18 cellular contexts compared by ENCODE assay signal in the genomic region with DNA sequence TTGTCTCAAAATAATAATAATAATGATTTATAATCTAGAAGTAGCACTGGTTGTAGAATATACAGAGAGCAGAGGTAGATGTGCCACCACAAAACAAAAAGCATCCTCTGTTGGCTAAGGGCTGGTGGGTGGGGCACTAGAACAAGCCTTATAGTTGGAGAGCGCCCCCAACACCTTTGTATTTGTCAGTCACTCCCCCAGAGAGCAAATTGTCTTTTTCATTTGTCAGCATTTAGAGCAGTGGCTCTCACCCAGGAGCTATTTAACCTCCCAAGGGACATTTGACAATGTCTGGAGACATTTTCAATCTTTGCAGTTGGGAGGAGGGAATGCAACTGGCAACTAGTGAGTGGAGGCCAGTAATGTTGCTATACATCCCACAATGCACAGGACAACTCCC. TPM values are rescaled to one million over a fixed set of nuclear protein-coding genes. Genes with fewer than 3 reads are reported as not detected.
DNase-seq lines count a peak whose midpoint lies in the region; ATAC-seq, FAIRE-seq and TF ChIP-seq lines count a peak whose summit lies in the region.
"Had no signal": no experiment of that assay in that cellular context is flagged by ENCODE, and none has a peak within 500 bp of the region (broad histone marks: within the 10 kb centered on the region; RNA-seq: fewer than 3 reads in every experiment).

No MANE protein-coding gene starts in this region.

- H3K79me2 ChIP-seq in OCI-LY3 (ENCODE audit: low read length) = peaks cover 38% of the 10 kb centered on the region

- H3K4me3 ChIP-seq in A549 (no peak overlapping the region), OCI-LY3 (ENCODE audit: low read length) (peak overlapping the region; percentile 68; the same call in 1 of the 2 replicates), ovary (no peak overlapping the region)
- no peak overlapping the region for H3K4me3 ChIP-seq in CD4-positive, CD25-positive, alpha-beta regulatory T cell (ENCODE audit: low read depth, low read length)
- peak overlapping the region; percentile 16 for H3K4me3 ChIP-seq in effector memory CD4-positive, alpha-beta T cell (ENCODE audit: insufficient read depth, low read depth, low read length, poor library complexity, severe bottlenecking)
- H3K4me3 ChIP-seq: Peyer's patch had no signal

- peaks cover 9% of the 10 kb centered on the region for H3K36me3 ChIP-seq in CD4-positive, CD25-positive, alpha-beta regulatory T cell (ENCODE audit: control insufficient read depth, insufficient read depth, low read length)
- H3K36me3 ChIP-seq in OCI-LY3 (replicated peaks; ENCODE audit: low read depth, low read length) = no peaks in the 10 kb centered on the region
- no peaks in the 10 kb centered on the region for H3K36me3 ChIP-seq in effector memory CD4-positive, alpha-beta T cell (ENCODE audit: control insufficient read depth, insufficient read depth, low read length)
- no peaks in the 10 kb centered on the region for H3K36me3 ChIP-seq in ovary
- H3K36me3 ChIP-seq: Peyer's patch had no signal

- peaks cover 0 to 1% (median 0%) of the 10 kb centered on the region in 7 donors for H3K9me3 Mint-ChIP-seq in CD4-positive, CD25-positive, alpha-beta regulatory T cell
- H3K9me3 Mint-ChIP-seq in activated CD4-positive, alpha-beta memory T cell treated with anti-CD3 and anti-CD28 coated beads for 36 hours = no peaks in the 10 kb centered on the region
- H3K9me3 Mint-ChIP-seq: CD4-positive, alpha-beta T cell had no signal

- no peaks in the 10 kb centered on the region for H3K27me3 ChIP-seq in CD4-positive, CD25-positive, alpha-beta regulatory T cell (ENCODE audit: control insufficient read depth, insufficient read depth, low read length)
- H3K27me3 ChIP-seq in OCI-LY3 (ENCODE audit: low read depth, low read length) (no peaks in the 10 kb centered on the region), ovary (no peaks in the 10 kb centered on the region)
- H3K27me3 ChIP-seq in effector memory CD4-positive, alpha-beta T cell (replicated peaks; ENCODE audit: control insufficient read depth, insufficient read depth, low read length, poor library complexity, severe bottlenecking) = no peaks in the 10 kb centered on the region
- H3K27me3 ChIP-seq: Peyer's patch had no signal

- CTCF ChIA-PET in A549 (lab: Yijun Ruan, JAX) = interaction anchor here (0.5 kb wide), 1 partner anchor 17 kb away, joined by 3 read pairs; no protein-coding TSS in a partner anchor
- CTCF ChIA-PET in activated CD4-positive, alpha-beta memory T cell treated with anti-CD3 and anti-CD28 coated beads for 36 hours (lab: Charles Lee) = no interaction called here

- no peaks in the 10 kb centered on the region for H3K9me3 ChIP-seq in A549
- no peaks in the 10 kb centered on the region for H3K9me3 ChIP-seq in CD4-positive, CD25-positive, alpha-beta regulatory T cell (ENCODE audit: control insufficient read depth in 2 of 2, low read length in 2 of 2)
- H3K9me3 ChIP-seq in OCI-LY3 (ENCODE audit: insufficient read depth, low read length) = no peaks in the 10 kb centered on the region
- no peaks in the 10 kb centered on the region for H3K9me3 ChIP-seq in effector memory CD4-positive, alpha-beta T cell (ENCODE audit: control insufficient read depth, low read length)
- no peaks in the 10 kb centered on the region for H3K9me3 ChIP-seq in ovary
- H3K9me3 ChIP-seq: Peyer's patch, SK-N-SH had no signal

- 100% methylated on average over 1 of the region's 1 CpG for WGBS in A549 (ENCODE audit: missing lambda C conversion rate)
- WGBS in ovary, 3 donors = 95 to 100% (median 100%) methylated on average over 1 of the region's 1 CpG

- H3K9ac ChIP-seq in OCI-LY3 (ENCODE audit: low read length) = no peak overlapping the region
- H3K9ac ChIP-seq: SK-N-SH had no signal

- H2AFZ ChIP-seq in OCI-LY3 (ENCODE audit: low read depth, low read length) = no peak overlapping the region

- H3K4me1 ChIP-seq in A549 (peaks cover 17% of the 10 kb centered on the region), OCI-LY3 (ENCODE audit: low read length) (peaks cover 53% of the 10 kb centered on the region), ovary (ENCODE audit: insufficient read depth) (peaks cover 7% of the 10 kb centered on the region)
- peaks cover 85% of the 10 kb centered on the region for H3K4me1 ChIP-seq in CD4-positive, CD25-positive, alpha-beta regulatory T cell (ENCODE audit: control insufficient read depth, insufficient read depth, low read length, poor library complexity, severe bottlenecking)
- H3K4me1 ChIP-seq in effector memory CD4-positive, alpha-beta T cell (ENCODE audit: control insufficient read depth, insufficient read depth, low read length, poor library complexity, severe bottlenecking) = peaks cover 65% of the 10 kb centered on the region

- no peak for TF ChIP-seq POLR2A in A549 (IDR thresholded peaks at IDR 0.05; ENCODE audit: low read length)
- TF ChIP-seq POLR2A in ovary (IDR thresholded peaks at IDR 0.05) = no peak

- H3K4me2 ChIP-seq in A549 = no peak overlapping the region
- H3K4me2 ChIP-seq in OCI-LY3 (ENCODE audit: low read length) = peak overlapping the region; percentile 94
- H3K4me2 ChIP-seq: SK-N-SH had no signal

- TF ChIP-seq EP300 in A549 (IDR thresholded peaks at IDR 0.05) (no peak), ovary (IDR thresholded peaks at IDR 0.05) (no peak)

- peaks cover 1% of the 10 kb centered on the region for H3K27me3 Mint-ChIP-seq in CD4-positive, CD25-positive, alpha-beta regulatory T cell
- H3K27me3 Mint-ChIP-seq in activated CD4-positive, alpha-beta memory T cell treated with anti-CD3 and anti-CD28 coated beads for 36 hours = no peaks in the 10 kb centered on the region
- H3K27me3 Mint-ChIP-seq: CD4-positive, alpha-beta T cell had no signal

- FAIRE-seq in A549 (lab: Jason Lieb, UNC) = no peak
- FAIRE-seq: D721Med had no signal

- TF ChIP-seq RAD21 in A549 (conservative IDR thresholded peaks at IDR 0.05 in 1 of 2, IDR thresholded peaks at IDR 0.05 in 1 of 2) = no peak

- POLR2A ChIA-PET in A549 (lab: Yijun Ruan, JAX) = no interaction called here
- POLR2A ChIA-PET in activated CD4-positive, alpha-beta memory T cell treated with anti-CD3 and anti-CD28 coated beads for 36 hours (lab: Charles Lee) = no interaction called here

- TF ChIP-seq CTCF in A549 (IDR thresholded peaks at IDR 0.05) (no peak), OCI-LY3 (IDR thresholded peaks at IDR 0.05; ENCODE audit: low read depth, low read length) (no peak), ovary (IDR thresholded peaks at IDR 0.05) (no peak)

- no peak overlapping the region for H3K27ac ChIP-seq in A549
- no peak overlapping the region for H3K27ac ChIP-seq in CD4-positive, CD25-positive, alpha-beta regulatory T cell (ENCODE audit: insufficient read depth, low read length, poor library complexity, severe bottlenecking)
- H3K27ac ChIP-seq in OCI-LY3 (ENCODE audit: low read length) = no peak overlapping the region
- peak overlapping the region; percentile 22 for H3K27ac ChIP-seq in effector memory CD4-positive, alpha-beta T cell (ENCODE audit: insufficient read depth, low read length, poor library complexity, severe bottlenecking)
- peak overlapping the region in 1 of 2 donors; percentile 10 for H3K27ac ChIP-seq in ovary
- H3K27ac ChIP-seq: Peyer's patch had no signal

- H3K4me3 Mint-ChIP-seq in CD4-positive, CD25-positive, alpha-beta regulatory T cell = peak overlapping the region in 3 of 4 donors; percentile 45 to 65 (median 46)
- H3K4me3 Mint-ChIP-seq in activated CD4-positive, alpha-beta memory T cell treated with anti-CD3 and anti-CD28 coated beads for 36 hours = no peak overlapping the region
- H3K4me3 Mint-ChIP-seq: CD4-positive, alpha-beta T cell had no signal

- ATAC-seq in A549 (no peak), sciatic nerve (no peak)
- ATAC-seq in CD4-positive, CD25-positive, alpha-beta regulatory T cell (ENCODE audit: low read depth in 2 of 2) = no peak
- ATAC-seq: Right ventricle myocardium inferior had no signal

- DNase-seq in A549 (ENCODE audit: low read depth in 1 of 2, low spot score in 1 of 2) (no peak), ovary (no peak), sciatic nerve (ENCODE audit: low spot score) (no peak)
- DNase-seq in CD4-positive, CD25-positive, alpha-beta regulatory T cell = no peak
- DNase-seq in effector memory CD4-positive, alpha-beta T cell = no peak
- no peak for DNase-seq in activated CD4-positive, alpha-beta memory T cell treated with anti-CD3 and anti-CD28 coated beads for 36 hours
- DNase-seq: CD4-positive, alpha-beta T cell; DMS79; H7; Kasumi-1; NCI-H2029; NCI-H510A; NCI-H774; Peyer's patch; SK-N-SH had no signal

- peaks cover 9% of the 10 kb centered on the region; the same call in 1 of the 2 replicates for H4K20me1 ChIP-seq in OCI-LY3 (ENCODE audit: insufficient read depth, low read length)

- intact Hi-C loops in ovary (cut with DNase I) (loop anchor here in 1 of 4 donors (10.0 kb wide), 1 partner anchor 138 kb away; a partner anchor contains a TSS), sciatic nerve (cut with DNase I) (loop anchor here (10.0 kb wide), 1 partner anchor 138 kb away; a partner anchor contains a TSS)
- intact Hi-C loops in activated CD4-positive, alpha-beta memory T cell treated with anti-CD3 and anti-CD28 coated beads for 36 hours (cut with micrococcal nuclease) = no loop called here

- H3K36me3 Mint-ChIP-seq in CD4-positive, CD25-positive, alpha-beta regulatory T cell = no peaks in the 10 kb centered on the region
- H3K36me3 Mint-ChIP-seq in activated CD4-positive, alpha-beta memory T cell treated with anti-CD3 and anti-CD28 coated beads for 36 hours = peaks cover 3% of the 10 kb centered on the region

- peaks cover 31 to 95% (median 83%) of the 10 kb centered on the region in 4 donors for H3K4me1 Mint-ChIP-seq in CD4-positive, CD25-positive, alpha-beta regulatory T cell
- H3K4me1 Mint-ChIP-seq in activated CD4-positive, alpha-beta memory T cell treated with anti-CD3 and anti-CD28 coated beads for 36 hours (ENCODE audit: low read depth) = peaks cover 87% of the 10 kb centered on the region

- peak overlapping the region in 2 of 3 donors; percentile 31 to 79 for H3K27ac Mint-ChIP-seq in CD4-positive, CD25-positive, alpha-beta regulatory T cell
- H3K27ac Mint-ChIP-seq in activated CD4-positive, alpha-beta memory T cell treated with anti-CD3 and anti-CD28 coated beads for 36 hours = no peak overlapping the region

RNA-seq across cellular contexts. Expression of a gene that starts 6.3 kb away (rescaled TPM):
- polyA plus RNA-seq in A549 (2011; rRNA removed) = 9.8 and 11.9 TPM in 2 replicates
- 2.7 and 3.1 TPM in 2 replicates for polyA plus RNA-seq in A549 (2012; cell fraction: cytosol; rRNA removed)
- polyA plus RNA-seq in A549 (2012; cell fraction: nucleus; rRNA removed) = 1.0 and 1.8 TPM in 2 replicates
- 7.1 to 7.4 TPM (median 7.2 TPM) in 3 replicates for polyA plus RNA-seq in A549 (2017; fragmentation: RNase III; extraction: RNeasy Plus Mini Kit Qiagen cat#74134 plus additional on column Dnase treatment)
- polyA minus RNA-seq in A549 (2011; rRNA and poly(A)+ RNA removed) = 4.0 and 4.5 TPM in 2 replicates
- total RNA-seq in CD4-positive, CD25-positive, alpha-beta regulatory T cell = 185 TPM
- 10 to 100 TPM in 1 of 4 donors, 1 to 10 TPM in 3; 5.7 to 11.0 (median 7.9) TPM for polyA plus RNA-seq in CD4-positive, CD25-positive, alpha-beta regulatory T cell
- total RNA-seq in ovary = 10 to 100 TPM; 31.4 to 49.3 (median 36.9) TPM
- 10 to 100 TPM; 15.1 to 26.1 TPM for polyA plus RNA-seq in ovary
- total RNA-seq in sciatic nerve = 69.9 TPM
- total RNA-seq in activated CD4-positive, alpha-beta memory T cell treated with anti-CD3 and anti-CD28 coated beads for 36 hours = 10 to 100 TPM; 43.4 to 49.0 TPM

RNA-seq across cellular contexts. Expression of a gene that starts 34.5 kb away (rescaled TPM):
- polyA plus RNA-seq in A549 (2011; rRNA removed) (not detected in 2 replicates), A549 (2017; fragmentation: RNase III; extraction: RNeasy Plus Mini Kit Qiagen cat#74134 plus additional on column Dnase treatment) (not detected in 3 replicates), ovary (not detected)
- not detected in 2 replicates for polyA plus RNA-seq in A549 (2012; cell fraction: cytosol; rRNA removed)
- not detected in 2 replicates for polyA plus RNA-seq in A549 (2012; cell fraction: nucleus; rRNA removed)
- polyA minus RNA-seq in A549 (2011; rRNA and poly(A)+ RNA removed) = not detected in 2 replicates
- not detected for total RNA-seq in CD4-positive, CD25-positive, alpha-beta regulatory T cell
- polyA plus RNA-seq in CD4-positive, CD25-positive, alpha-beta regulatory T cell = 1 to 10 TPM in 1 of 4 donors, under 1 TPM in 3; 0.16 to 1.2 (median 0.21) TPM
- total RNA-seq in ovary (not detected), sciatic nerve (not detected)
- not detected for total RNA-seq in activated CD4-positive, alpha-beta memory T cell treated with anti-CD3 and anti-CD28 coated beads for 36 hours
- total RNA-seq: CD4-positive, alpha-beta T cell; H7; Peyer's patch; Right ventricle myocardium inferior had no signal
- polyA plus RNA-seq: SK-N-SH had no signal

Comparison
In these comparisons a context has a peak if more than half of its experiments do, and no peak if none do; other contexts are left out.
1. H3K4me3 ChIP-seq: peak in OCI-LY3 (single experiment) and effector memory CD4-positive, alpha-beta T cell (single experiment); none in A549 (single experiment), CD4-positive, CD25-positive, alpha-beta regulatory T cell (single experiment) and ovary (single experiment).